Comparison of ENCODE assay signal across 27 cellular contexts in the genomic region with DNA sequence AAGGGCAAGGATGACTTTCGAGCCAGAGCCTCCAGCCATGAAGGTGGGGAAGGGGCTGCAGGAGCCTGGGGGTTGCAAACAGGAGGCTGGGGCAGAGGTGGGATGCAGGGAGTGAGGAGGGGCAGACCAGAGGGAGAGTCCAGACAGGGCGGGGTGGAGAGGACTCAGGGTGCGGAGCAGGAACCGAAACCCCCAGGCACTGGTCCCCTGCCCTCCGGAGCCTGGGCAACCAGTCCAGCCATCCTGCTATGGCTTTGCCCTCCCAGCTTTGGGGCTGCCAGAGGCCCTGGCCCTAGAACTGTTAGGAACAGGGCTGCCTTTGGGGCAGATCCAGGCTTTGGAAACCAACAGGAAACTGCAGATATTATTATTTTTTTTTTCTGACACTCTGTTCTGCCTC. TPM values are rescaled to one million over a fixed set of nuclear protein-coding genes. Genes with fewer than 3 reads are reported as not detected.
"Had no signal": no experiment of that assay in that cellular context is flagged by ENCODE, and none has a peak within 500 bp of the region (broad histone marks: within the 10 kb centered on the region; RNA-seq: fewer than 3 reads in every experiment).

No MANE protein-coding gene starts in this region.

- H3K27ac ChIP-seq: ascending aorta, colonic mucosa, esophagus squamous epithelium, stomach, suprapubic skin, tibial nerve had no signal

- DNase-seq: activated CD4-positive, alpha-beta memory T cell treated with anti-CD3 and anti-CD28 coated beads, Interleukin-2, amount 10 ng/mL, durations not matched to agents 7 days and 5 days; activated CD4-positive, alpha-beta T cell treated with anti-CD3 and anti-CD28 coated beads for 4 hours; activated CD4-positive, CD25-positive, alpha-beta regulatory T cell; activated CD8-positive, alpha-beta memory T cell treated with anti-CD3 and anti-CD28 coated beads, Interleukin-2, amount 10 ng/mL, durations not matched to agents 7 days and 5 days; activated effector memory CD4-positive, alpha-beta T cell treated with anti-CD3 and anti-CD28 coated beads, Interleukin-2, amount 50 U/mL, for 16 hours; activated T-cell treated with anti-CD3 and anti-CD28 coated beads for 4 hours; esophagus squamous epithelium; naive B cell; stimulated activated CD4-positive, alpha-beta T cell treated with anti-CD3 and anti-CD28 coated beads, Interleukin-15, amount 100 ng/mL, for 24 hours; T1000 had no signal

- H3K4me2 ChIP-seq: smooth muscle cell had no signal

- H3K4me3 Mint-ChIP-seq: activated CD4-positive, alpha-beta memory T cell treated with anti-CD3 and anti-CD28 coated beads, Interleukin-2, amount 10 ng/mL, durations not matched to agents 7 days and 5 days; activated CD8-positive, alpha-beta memory T cell treated with anti-CD3 and anti-CD28 coated beads, Interleukin-2, amount 10 ng/mL, durations not matched to agents 7 days and 5 days; central memory CD8-positive, alpha-beta T cell; naive B cell; stimulated activated memory B cell treated with anti-CD40 and anti-IgM and Interleukin-4, amounts not matched to agents 10 μg/mL and 1 μg/mL and 100 μg/mL, for 72 hours had no signal

- ATAC-seq: activated CD8-positive, alpha-beta memory T cell treated with anti-CD3 and anti-CD28 coated beads, Interleukin-2, amount 10 ng/mL, durations not matched to agents 7 days and 5 days; activated naive CD4-positive, alpha-beta T cell treated with anti-CD3 and anti-CD28 coated beads, Interleukin-2, amount 50 U/mL, for 72 hours; stimulated activated memory B cell treated with anti-CD40 and anti-IgM and Interleukin-4, amounts not matched to agents 10 μg/mL and 1 μg/mL and 100 μg/mL, for 72 hours had no signal

- H3K36me3 ChIP-seq: ascending aorta, colonic mucosa, esophagus squamous epithelium, heart right ventricle, pancreas, stomach, suprapubic skin, tibial nerve had no signal

- H3K9me3 ChIP-seq: ascending aorta, colonic mucosa, esophagus squamous epithelium, heart right ventricle, pancreas, stomach, suprapubic skin, tibial nerve had no signal

- H3K27me3 ChIP-seq: ascending aorta, colonic mucosa, pancreas, tibial nerve had no signal

- H3K9me3 Mint-ChIP-seq: activated CD4-positive, alpha-beta memory T cell treated with anti-CD3 and anti-CD28 coated beads, Interleukin-2, amount 10 ng/mL, durations not matched to agents 7 days and 5 days; activated naive CD4-positive, alpha-beta T cell treated with anti-CD3 and anti-CD28 coated beads, Interleukin-2, amount 50 U/mL, for 72 hours; central memory CD8-positive, alpha-beta T cell; stimulated activated memory B cell treated with anti-CD40 and anti-IgM and Interleukin-4, amounts not matched to agents 10 μg/mL and 1 μg/mL and 100 μg/mL, for 72 hours had no signal

- H3K4me1 ChIP-seq: colonic mucosa had no signal

- H3K27ac Mint-ChIP-seq: activated CD4-positive, alpha-beta memory T cell treated with anti-CD3 and anti-CD28 coated beads, Interleukin-2, amount 10 ng/mL, durations not matched to agents 7 days and 5 days; activated CD8-positive, alpha-beta memory T cell treated with anti-CD3 and anti-CD28 coated beads, Interleukin-2, amount 10 ng/mL, durations not matched to agents 7 days and 5 days; activated naive CD4-positive, alpha-beta T cell treated with anti-CD3 and anti-CD28 coated beads, Interleukin-2, amount 50 U/mL, for 72 hours; stimulated activated memory B cell treated with anti-CD40 and anti-IgM and Interleukin-4, amounts not matched to agents 10 μg/mL and 1 μg/mL and 100 μg/mL, for 72 hours had no signal

- H3K36me3 Mint-ChIP-seq: activated CD8-positive, alpha-beta memory T cell treated with anti-CD3 and anti-CD28 coated beads, Interleukin-2, amount 10 ng/mL, durations not matched to agents 7 days and 5 days; activated naive CD4-positive, alpha-beta T cell treated with anti-CD3 and anti-CD28 coated beads, Interleukin-2, amount 50 U/mL, for 72 hours; naive B cell; stimulated activated memory B cell treated with anti-CD40 and anti-IgM and Interleukin-4, amounts not matched to agents 10 μg/mL and 1 μg/mL and 100 μg/mL, for 72 hours had no signal

- H3K4me3 ChIP-seq: ascending aorta, colonic mucosa, esophagus squamous epithelium, heart right ventricle, lung, pancreas, smooth muscle cell, stomach, suprapubic skin, tibial nerve had no signal

RNA-seq across cellular contexts. Expression of gene GHRHR, which starts 24.2 kb away (rescaled TPM):
- total RNA-seq: activated CD4-positive, alpha-beta memory T cell treated with anti-CD3 and anti-CD28 coated beads, Interleukin-2, amount 10 ng/mL, durations not matched to agents 7 days and 5 days; activated CD8-positive, alpha-beta memory T cell treated with anti-CD3 and anti-CD28 coated beads, Interleukin-2, amount 10 ng/mL, durations not matched to agents 7 days and 5 days; activated naive CD4-positive, alpha-beta T cell treated with anti-CD3 and anti-CD28 coated beads, Interleukin-2, amount 50 U/mL, for 72 hours; ascending aorta; colonic mucosa; esophagus squamous epithelium; heart right ventricle; mesenteric fat pad; pulmonary artery endothelial cell; smooth muscle cell; stomach; T-helper 1 cell treated with Interleukin-12 subunit alpha and Interleukin-12 subunit beta and Interleukin-4 antibody, amounts not matched to agents 30 ng/mL and 1 ng/mL, for 36 hours; tibial nerve; urinary bladder had no signal
- polyA plus RNA-seq: heart right ventricle, keratinocyte, smooth muscle cell, urinary bladder had no signal
